Comparison of ENCODE assay signal across 1 cellular context in the genomic region with DNA sequence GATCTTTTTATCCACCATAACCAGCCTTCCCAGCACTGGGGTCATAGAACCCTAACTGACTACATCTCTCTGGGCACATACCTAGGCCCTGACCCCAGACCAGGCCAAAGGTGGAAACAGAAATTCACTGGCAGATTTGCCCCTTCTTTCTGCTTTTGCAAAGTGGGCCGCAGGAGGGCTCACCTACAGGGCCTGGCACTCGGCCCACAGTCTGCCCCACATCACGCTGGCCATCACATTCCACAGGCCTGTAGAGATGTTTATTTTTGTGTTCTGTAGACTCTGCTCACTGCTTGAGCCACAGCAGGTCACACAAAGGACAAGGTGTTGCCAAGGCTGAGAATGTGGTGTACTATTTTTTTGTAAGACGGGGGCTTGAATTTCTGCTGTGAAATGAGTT.
TF ChIP-seq lines count a peak whose summit lies in the region.

No MANE protein-coding gene starts in this region.

TF ChIP-seq in SK-N-SH treated with all-trans-retinoic acid at 6 μM for 48 hours, 23 proteins besides CTCF, POLR2A, EP300 and RAD21 (continued from another document):
- TF ChIP-seq, protein P1, sequence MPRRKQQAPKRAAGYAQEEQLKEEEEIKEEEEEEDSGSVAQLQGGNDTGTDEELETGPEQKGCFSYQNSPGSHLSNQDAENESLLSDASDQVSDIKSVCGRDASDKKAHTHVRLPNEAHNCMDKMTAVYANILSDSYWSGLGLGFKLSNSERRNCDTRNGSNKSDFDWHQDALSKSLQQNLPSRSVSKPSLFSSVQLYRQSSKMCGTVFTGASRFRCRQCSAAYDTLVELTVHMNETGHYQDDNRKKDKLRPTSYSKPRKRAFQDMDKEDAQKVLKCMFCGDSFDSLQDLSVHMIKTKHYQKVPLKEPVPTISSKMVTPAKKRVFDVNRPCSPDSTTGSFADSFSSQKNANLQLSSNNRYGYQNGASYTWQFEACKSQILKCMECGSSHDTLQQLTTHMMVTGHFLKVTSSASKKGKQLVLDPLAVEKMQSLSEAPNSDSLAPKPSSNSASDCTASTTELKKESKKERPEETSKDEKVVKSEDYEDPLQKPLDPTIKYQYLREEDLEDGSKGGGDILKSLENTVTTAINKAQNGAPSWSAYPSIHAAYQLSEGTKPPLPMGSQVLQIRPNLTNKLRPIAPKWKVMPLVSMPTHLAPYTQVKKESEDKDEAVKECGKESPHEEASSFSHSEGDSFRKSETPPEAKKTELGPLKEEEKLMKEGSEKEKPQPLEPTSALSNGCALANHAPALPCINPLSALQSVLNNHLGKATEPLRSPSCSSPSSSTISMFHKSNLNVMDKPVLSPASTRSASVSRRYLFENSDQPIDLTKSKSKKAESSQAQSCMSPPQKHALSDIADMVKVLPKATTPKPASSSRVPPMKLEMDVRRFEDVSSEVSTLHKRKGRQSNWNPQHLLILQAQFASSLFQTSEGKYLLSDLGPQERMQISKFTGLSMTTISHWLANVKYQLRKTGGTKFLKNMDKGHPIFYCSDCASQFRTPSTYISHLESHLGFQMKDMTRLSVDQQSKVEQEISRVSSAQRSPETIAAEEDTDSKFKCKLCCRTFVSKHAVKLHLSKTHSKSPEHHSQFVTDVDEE (CRISPR knock-in tag; IDR thresholded peaks at IDR 0.05) = no peak
- TF ChIP-seq ZC3H10 (CRISPR knock-in tag; IDR thresholded peaks at IDR 0.05) (no peak), OSR1 (CRISPR knock-in tag; IDR thresholded peaks at IDR 0.05) (no peak), PPARA (CRISPR knock-in tag; IDR thresholded peaks at IDR 0.05; ENCODE audit: borderline replicate concordance) (no peak), ZNF70 (CRISPR knock-in tag; IDR thresholded peaks at IDR 0.05) (no peak)
